Comparison of ENCODE assay signal across 15 cellular contexts in genomic region chr7:2266911-2267310, GRCh38. TPM values are rescaled to one million over a fixed set of nuclear protein-coding genes. Genes with fewer than 3 reads are reported as not detected.
DNase-seq lines count a peak whose midpoint lies in the region; ATAC-seq and TF ChIP-seq lines count a peak whose summit lies in the region.
"Had no signal": no experiment of that assay in that cellular context is flagged by ENCODE, and none has a peak within 500 bp of the region (broad histone marks: within the 10 kb centered on the region; RNA-seq: fewer than 3 reads in every experiment).

No MANE protein-coding gene starts in this region.

- no peak for TF ChIP-seq POLR2A in heart left ventricle (IDR thresholded peaks at IDR 0.05)

- TF ChIP-seq CTCF in heart left ventricle (IDR thresholded peaks at IDR 0.05): no peak

- no peaks in the 10 kb centered on the region for H3K27me3 Mint-ChIP-seq in stimulated activated naive B cell treated with anti-CD40 and anti-IgM and Interleukin-4, amounts not matched to agents 10 μg/mL and 1 μg/mL and 100 μg/mL, for 72 hours
- H3K27me3 Mint-ChIP-seq: activated CD4-positive, alpha-beta memory T cell treated with anti-CD3 and anti-CD28 coated beads, Interleukin-2, amount 10 ng/mL, durations not matched to agents 7 days and 5 days had no signal

- 70 to 83% (median 78%) methylated on average over 10 of the region's 10 CpGs for WGBS in heart left ventricle, 4 donors

- peaks cover 17 to 43% of the 10 kb centered on the region in 2 donors for H3K4me1 Mint-ChIP-seq in stimulated activated naive B cell treated with anti-CD40 and anti-IgM and Interleukin-4, amounts not matched to agents 10 μg/mL and 1 μg/mL and 100 μg/mL, for 72 hours
- H3K4me1 Mint-ChIP-seq: activated CD4-positive, alpha-beta memory T cell treated with anti-CD3 and anti-CD28 coated beads, Interleukin-2, amount 10 ng/mL, durations not matched to agents 7 days and 5 days had no signal

- H3K36me3 Mint-ChIP-seq in stimulated activated naive B cell treated with anti-CD40 and anti-IgM and Interleukin-4, amounts not matched to agents 10 μg/mL and 1 μg/mL and 100 μg/mL, for 72 hours: peaks cover 45 to 67% of the 10 kb centered on the region in 2 donors

- peak; percentile 91 for ATAC-seq in esophagus mucosa
- ATAC-seq in stimulated activated naive B cell treated with anti-CD40 and anti-IgM and Interleukin-4, amounts not matched to agents 10 μg/mL and 1 μg/mL and 100 μg/mL, for 72 hours (replicated peaks): no peak
- ATAC-seq in heart left ventricle: no peak
- no peak for ATAC-seq in HG03342 (IDR thresholded peaks at IDR 0.05; ENCODE audit: unreplicated experiment)
- ATAC-seq in HG03442 (IDR thresholded peaks at IDR 0.05; ENCODE audit: unreplicated experiment): no peak
- ATAC-seq: GM12878 had no signal

- no peak overlapping the region for H3K4me3 Mint-ChIP-seq in stimulated activated naive B cell treated with anti-CD40 and anti-IgM and Interleukin-4, amounts not matched to agents 10 μg/mL and 1 μg/mL and 100 μg/mL, for 72 hours
- H3K4me3 Mint-ChIP-seq: activated CD4-positive, alpha-beta memory T cell treated with anti-CD3 and anti-CD28 coated beads, Interleukin-2, amount 10 ng/mL, durations not matched to agents 7 days and 5 days; T-helper 1 cell treated with Interleukin-12 subunit alpha and Interleukin-12 subunit beta and Interleukin-4 antibody, amounts not matched to agents 30 μg/mL and 1 μg/mL, for 36 hours had no signal

- H3K36me3 ChIP-seq in heart left ventricle: peaks cover 0 to 56% (median 22%) of the 10 kb centered on the region in 9 donors

- peak overlapping the region; percentile 65 for H3K27ac Mint-ChIP-seq in stimulated activated naive B cell treated with anti-CD40 and anti-IgM and Interleukin-4, amounts not matched to agents 10 μg/mL and 1 μg/mL and 100 μg/mL, for 72 hours
- H3K27ac Mint-ChIP-seq: activated CD4-positive, alpha-beta memory T cell treated with anti-CD3 and anti-CD28 coated beads, Interleukin-2, amount 10 ng/mL, durations not matched to agents 7 days and 5 days; T-helper 1 cell treated with Interleukin-12 subunit alpha and Interleukin-12 subunit beta and Interleukin-4 antibody, amounts not matched to agents 30 μg/mL and 1 μg/mL, for 36 hours had no signal

- peaks cover 0 to 10% (median 0%) of the 10 kb centered on the region in 12 donors for H3K4me1 ChIP-seq in heart left ventricle

- intact Hi-C loops in heart left ventricle (cut with DNase I): no loop called here

- no peak overlapping the region for H3K27ac ChIP-seq in heart left ventricle
- H3K27ac ChIP-seq: KMS-11, testis had no signal

- H3K27me3 ChIP-seq in heart left ventricle: no peaks in the 10 kb centered on the region
- H3K27me3 ChIP-seq: testis had no signal

- DNase-seq in GM04504 (ENCODE audit: low read depth) (peak; percentile 38), heart left ventricle (no peak), middle frontal gyrus (ENCODE audit: extremely low spot score, low spot score) (no peak)
- no peak for DNase-seq in stimulated activated naive B cell treated with anti-CD40 and anti-IgM and Interleukin-4, amounts not matched to agents 10 μg/mL and 1 μg/mL and 100 μg/mL, for 72 hours
- DNase-seq: activated CD4-positive, alpha-beta memory T cell treated with anti-CD3 and anti-CD28 coated beads, Interleukin-2, amount 10 ng/mL, durations not matched to agents 7 days and 5 days; activated effector memory CD4-positive, alpha-beta T cell treated with Interleukin-2 at 50 U/mL for 16 hours; NCI-H2029 treated with DMSO at 0.1 percent for 48 hours; testis had no signal

- H3K9me3 ChIP-seq in heart left ventricle: no peaks in the 10 kb centered on the region
- H3K9me3 ChIP-seq: testis had no signal

- no peak overlapping the region for H3K4me3 ChIP-seq in heart left ventricle
- H3K4me3 ChIP-seq: GM12878, testis had no signal

- peaks cover 3 to 4% of the 10 kb centered on the region in 2 donors for H3K9me3 Mint-ChIP-seq in stimulated activated naive B cell treated with anti-CD40 and anti-IgM and Interleukin-4, amounts not matched to agents 10 μg/mL and 1 μg/mL and 100 μg/mL, for 72 hours
- H3K9me3 Mint-ChIP-seq: activated CD4-positive, alpha-beta memory T cell treated with anti-CD3 and anti-CD28 coated beads, Interleukin-2, amount 10 ng/mL, durations not matched to agents 7 days and 5 days; T-helper 1 cell treated with Interleukin-12 subunit alpha and Interleukin-12 subunit beta and Interleukin-4 antibody, amounts not matched to agents 30 μg/mL and 1 μg/mL, for 36 hours had no signal

TF ChIP-seq in PFSK-1, 5 proteins besides CTCF, POLR2A, EP300 and RAD21:
- peak; percentile 68 for TF ChIP-seq FOXP2 (optimal IDR thresholded peaks at IDR 0.05; ENCODE audit: borderline replicate concordance, extremely low read depth, extremely low read length, insufficient read depth)
- TF ChIP-seq SIN3A (IDR thresholded peaks at IDR 0.05; ENCODE audit: borderline replicate concordance, insufficient read depth, low read length): peak; percentile 41; the same call in 1 of the 2 replicates
- no peak for TF ChIP-seq REST (IDR thresholded peaks at IDR 0.05; ENCODE audit: insufficient read depth in 1 of 2, low read depth in 2 of 2, low read length in 2 of 2)

RNA-seq across cellular contexts. Expression of gene NUDT1, which starts 24.9 kb away (rescaled TPM):
- 33.8 TPM for polyA plus RNA-seq in PFSK-1 (2012; ENCODE audit: insufficient read length, low read depth)
- total RNA-seq in esophagus mucosa: 37.5 TPM
- 10 to 100 TPM in 8 of 9 donors, 1 to 10 TPM in 1; 9.8 to 18.4 (median 12.1) TPM for total RNA-seq in heart left ventricle
- 10 to 100 TPM; 18.9 to 23.7 TPM for polyA plus RNA-seq in heart left ventricle

RNA-seq across cellular contexts. Expression of gene MRM2, which starts 24.9 kb away (rescaled TPM):
- polyA plus RNA-seq in PFSK-1 (2012; ENCODE audit: insufficient read length, low read depth): 34.4 TPM
- 17.3 TPM for total RNA-seq in esophagus mucosa
- total RNA-seq in heart left ventricle: 10 to 100 TPM; 14.2 to 22.3 (median 20.3) TPM
- 10 to 100 TPM; 18.8 to 31.5 TPM for polyA plus RNA-seq in heart left ventricle

RNA-seq across cellular contexts. Expression of gene MAD1L1, which starts 34.2 kb away (rescaled TPM):
- polyA plus RNA-seq in PFSK-1 (2012; ENCODE audit: insufficient read length, low read depth): 109 TPM
- total RNA-seq in esophagus mucosa (23.7 TPM), heart left ventricle (10 to 100 TPM; 11.1 to 29.7 (median 19.3) TPM)
- 10 to 100 TPM; 21.8 to 25.3 TPM for polyA plus RNA-seq in heart left ventricle

RNA-seq across cellular contexts. Expression of gene SNX8, which starts 47.3 kb away (rescaled TPM):
- polyA plus RNA-seq in PFSK-1 (2012; ENCODE audit: insufficient read length, low read depth): 108 TPM
- total RNA-seq in esophagus mucosa: 21.7 TPM
- total RNA-seq in heart left ventricle: 10 to 100 TPM in 7 of 9 donors, 1 to 10 TPM in 2; 5.4 to 44.6 (median 21.5) TPM
- polyA plus RNA-seq in heart left ventricle: 10 to 100 TPM; 16.7 to 19.4 TPM
